ENCODE assay signal across 1 cellular context in genomic region chr18:45688834-45689233, GRCh38.
TF ChIP-seq lines count a peak whose summit lies in the region.

No MANE protein-coding gene starts in this region.

TF ChIP-seq in GM23338, 12 proteins besides CTCF, POLR2A, EP300 and RAD21 (continued from another document):
- TF ChIP-seq, protein P1, sequence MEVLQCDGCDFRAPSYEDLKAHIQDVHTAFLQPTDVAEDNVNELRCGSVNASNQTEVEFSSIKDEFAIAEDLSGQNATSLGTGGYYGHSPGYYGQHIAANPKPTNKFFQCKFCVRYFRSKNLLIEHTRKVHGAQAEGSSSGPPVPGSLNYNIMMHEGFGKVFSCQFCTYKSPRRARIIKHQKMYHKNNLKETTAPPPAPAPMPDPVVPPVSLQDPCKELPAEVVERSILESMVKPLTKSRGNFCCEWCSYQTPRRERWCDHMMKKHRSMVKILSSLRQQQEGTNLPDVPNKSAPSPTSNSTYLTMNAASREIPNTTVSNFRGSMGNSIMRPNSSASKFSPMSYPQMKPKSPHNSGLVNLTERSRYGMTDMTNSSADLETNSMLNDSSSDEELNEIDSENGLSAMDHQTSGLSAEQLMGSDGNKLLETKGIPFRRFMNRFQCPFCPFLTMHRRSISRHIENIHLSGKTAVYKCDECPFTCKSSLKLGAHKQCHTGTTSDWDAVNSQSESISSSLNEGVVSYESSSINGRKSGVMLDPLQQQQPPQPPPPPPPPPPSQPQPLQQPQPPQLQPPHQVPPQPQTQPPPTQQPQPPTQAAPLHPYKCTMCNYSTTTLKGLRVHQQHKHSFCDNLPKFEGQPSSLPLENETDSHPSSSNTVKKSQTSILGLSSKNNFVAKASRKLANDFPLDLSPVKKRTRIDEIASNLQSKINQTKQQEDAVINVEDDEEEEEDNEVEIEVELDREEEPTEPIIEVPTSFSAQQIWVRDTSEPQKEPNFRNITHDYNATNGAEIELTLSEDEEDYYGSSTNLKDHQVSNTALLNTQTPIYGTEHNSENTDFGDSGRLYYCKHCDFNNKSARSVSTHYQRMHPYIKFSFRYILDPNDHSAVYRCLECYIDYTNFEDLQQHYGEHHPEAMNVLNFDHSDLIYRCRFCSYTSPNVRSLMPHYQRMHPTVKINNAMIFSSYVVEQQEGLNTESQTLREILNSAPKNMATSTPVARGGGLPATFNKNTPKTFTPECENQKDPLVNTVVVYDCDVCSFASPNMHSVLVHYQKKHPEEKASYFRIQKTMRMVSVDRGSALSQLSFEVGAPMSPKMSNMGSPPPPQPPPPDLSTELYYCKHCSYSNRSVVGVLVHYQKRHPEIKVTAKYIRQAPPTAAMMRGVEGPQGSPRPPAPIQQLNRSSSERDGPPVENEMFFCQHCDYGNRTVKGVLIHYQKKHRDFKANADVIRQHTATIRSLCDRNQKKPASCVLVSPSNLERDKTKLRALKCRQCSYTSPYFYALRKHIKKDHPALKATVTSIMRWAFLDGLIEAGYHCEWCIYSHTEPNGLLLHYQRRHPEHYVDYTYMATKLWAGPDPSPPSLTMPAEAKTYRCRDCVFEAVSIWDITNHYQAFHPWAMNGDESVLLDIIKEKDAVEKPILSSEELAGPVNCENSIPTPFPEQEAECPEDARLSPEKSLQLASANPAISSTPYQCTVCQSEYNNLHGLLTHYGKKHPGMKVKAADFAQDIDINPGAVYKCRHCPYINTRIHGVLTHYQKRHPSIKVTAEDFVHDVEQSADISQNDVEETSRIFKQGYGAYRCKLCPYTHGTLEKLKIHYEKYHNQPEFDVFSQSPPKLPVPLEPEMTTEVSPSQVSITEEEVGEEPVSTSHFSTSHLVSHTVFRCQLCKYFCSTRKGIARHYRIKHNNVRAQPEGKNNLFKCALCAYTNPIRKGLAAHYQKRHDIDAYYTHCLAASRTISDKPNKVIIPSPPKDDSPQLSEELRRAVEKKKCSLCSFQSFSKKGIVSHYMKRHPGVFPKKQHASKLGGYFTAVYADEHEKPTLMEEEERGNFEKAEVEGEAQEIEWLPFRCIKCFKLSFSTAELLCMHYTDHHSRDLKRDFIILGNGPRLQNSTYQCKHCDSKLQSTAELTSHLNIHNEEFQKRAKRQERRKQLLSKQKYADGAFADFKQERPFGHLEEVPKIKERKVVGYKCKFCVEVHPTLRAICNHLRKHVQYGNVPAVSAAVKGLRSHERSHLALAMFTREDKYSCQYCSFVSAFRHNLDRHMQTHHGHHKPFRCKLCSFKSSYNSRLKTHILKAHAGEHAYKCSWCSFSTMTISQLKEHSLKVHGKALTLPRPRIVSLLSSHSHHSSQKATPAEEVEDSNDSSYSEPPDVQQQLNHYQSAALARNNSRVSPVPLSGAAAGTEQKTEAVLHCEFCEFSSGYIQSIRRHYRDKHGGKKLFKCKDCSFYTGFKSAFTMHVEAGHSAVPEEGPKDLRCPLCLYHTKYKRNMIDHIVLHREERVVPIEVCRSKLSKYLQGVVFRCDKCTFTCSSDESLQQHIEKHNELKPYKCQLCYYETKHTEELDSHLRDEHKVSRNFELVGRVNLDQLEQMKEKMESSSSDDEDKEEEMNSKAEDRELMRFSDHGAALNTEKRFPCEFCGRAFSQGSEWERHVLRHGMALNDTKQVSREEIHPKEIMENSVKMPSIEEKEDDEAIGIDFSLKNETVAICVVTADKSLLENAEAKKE (CRISPR knock-in tag; IDR thresholded peaks at IDR 0.05), result no peak
- TF ChIP-seq ETS1 (IDR thresholded peaks at IDR 0.05) (no peak), ZNF331 (CRISPR knock-in tag; IDR thresholded peaks at IDR 0.05; ENCODE audit: low read depth) (no peak)
